ENCODE assay signal across 22 cellular contexts in the genomic region with DNA sequence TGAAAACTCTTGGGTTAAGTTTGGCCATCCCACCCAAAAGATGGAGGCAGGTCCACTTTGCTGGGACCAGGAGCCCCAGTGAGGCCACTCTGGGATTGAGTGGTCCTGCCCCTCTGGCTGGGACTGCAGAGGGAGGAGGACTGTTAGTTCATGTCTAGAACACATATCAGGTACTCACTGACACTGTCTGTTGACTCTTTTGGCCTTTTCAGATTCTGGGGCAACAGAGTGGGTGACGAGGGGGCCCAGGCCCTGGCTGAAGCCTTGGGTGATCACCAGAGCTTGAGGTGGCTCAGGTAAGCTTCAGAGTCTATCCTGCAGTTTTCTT. TPM values are rescaled to one million over a fixed set of nuclear protein-coding genes. Genes with fewer than 3 reads are reported as not detected.
DNase-seq lines count a peak whose midpoint lies in the region; ATAC-seq lines count a peak whose summit lies in the region.
"Had no signal": no experiment of that assay in that cellular context is flagged by ENCODE, and none has a peak within 500 bp of the region (broad histone marks: within the 10 kb centered on the region; RNA-seq: fewer than 3 reads in every experiment).

No MANE protein-coding gene starts in this region.

- H2AFZ ChIP-seq in neuronal stem cell (ENCODE audit: low read length): no peak overlapping the region
- H2AFZ ChIP-seq: GM23338 had no signal

- ATAC-seq in central memory CD8-positive, alpha-beta T cell (replicated peaks; ENCODE audit: extremely low read depth, poor library complexity, severe bottlenecking): peak; percentile 42
- ATAC-seq: GM23338, HCT116 had no signal

- peak overlapping the region; percentile 21 for H3K27ac Mint-ChIP-seq in T-helper 1 cell treated with Interleukin-12 subunit alpha and Interleukin-12 subunit beta and Interleukin-4 antibody, amounts not matched to agents 30 μg/mL and 1 μg/mL, for 36 hours
- H3K27ac Mint-ChIP-seq in CD8-positive, alpha-beta memory T cell: peak overlapping the region; percentile 70 to 94 (median 86)
- H3K27ac Mint-ChIP-seq in central memory CD8-positive, alpha-beta T cell (ENCODE audit: low read depth): peak overlapping the region; percentile 98
- H3K27ac Mint-ChIP-seq: B cell, GM23338 had no signal

- H4K8ac ChIP-seq in neuronal stem cell (ENCODE audit: low read depth, low read length): no peak overlapping the region

- H4K91ac ChIP-seq in neuronal stem cell (ENCODE audit: low read depth, low read length, poor library complexity): no peak overlapping the region

- H3K9me3 ChIP-seq in CD8-positive, alpha-beta memory T cell (ENCODE audit: low read length): peaks cover 10% of the 10 kb centered on the region
- peaks cover 0 to 7% of the 10 kb centered on the region in 2 donors for H3K9me3 ChIP-seq in neuronal stem cell (replicated peaks in 1 of 2; ENCODE audit: control insufficient read depth in 2 of 2, insufficient read depth in 1 of 2, low read depth in 1 of 2, low read length in 2 of 2)

- H3K36me3 Mint-ChIP-seq in T-helper 1 cell treated with Interleukin-12 subunit alpha and Interleukin-12 subunit beta and Interleukin-4 antibody, amounts not matched to agents 30 μg/mL and 1 μg/mL, for 36 hours (ENCODE audit: low read depth): peaks cover 47% of the 10 kb centered on the region
- H3K36me3 Mint-ChIP-seq in CD8-positive, alpha-beta memory T cell: peaks cover 7 to 23% (median 17%) of the 10 kb centered on the region in 3 donors
- peaks cover 3% of the 10 kb centered on the region for H3K36me3 Mint-ChIP-seq in central memory CD8-positive, alpha-beta T cell (ENCODE audit: insufficient read depth)

- no peak overlapping the region for H3K23ac ChIP-seq in neuronal stem cell (ENCODE audit: low read depth, low read length, poor library complexity)

- peak overlapping the region; percentile 1 for H3K18ac ChIP-seq in neuronal stem cell (ENCODE audit: low read length)

- no peak overlapping the region for H3K4ac ChIP-seq in neuronal stem cell (ENCODE audit: low read length)

- H3K9me3 Mint-ChIP-seq in T-helper 1 cell treated with Interleukin-12 subunit alpha and Interleukin-12 subunit beta and Interleukin-4 antibody, amounts not matched to agents 30 μg/mL and 1 μg/mL, for 36 hours: peaks cover 28% of the 10 kb centered on the region
- peaks cover 7 to 9% (median 8%) of the 10 kb centered on the region in 5 donors for H3K9me3 Mint-ChIP-seq in CD8-positive, alpha-beta memory T cell
- no peaks in the 10 kb centered on the region for H3K9me3 Mint-ChIP-seq in central memory CD8-positive, alpha-beta T cell

- no peaks in the 10 kb centered on the region for H3K27me3 ChIP-seq in CD8-positive, alpha-beta memory T cell (ENCODE audit: insufficient read depth, low read length, poor library complexity, severe bottlenecking)
- peaks cover 0 to 4% (median 0%) of the 10 kb centered on the region in 3 experiments for H3K27me3 ChIP-seq in neuronal stem cell (ENCODE audit: control insufficient read depth in 3 of 3, insufficient read depth in 3 of 3, low read depth in 1 of 3, low read length in 3 of 3)
- H3K27me3 ChIP-seq: Peyer's patch had no signal

- no peak overlapping the region for H2BK15ac ChIP-seq in neuronal stem cell (ENCODE audit: low read length)

- H3K27me3 Mint-ChIP-seq in T-helper 1 cell treated with Interleukin-12 subunit alpha and Interleukin-12 subunit beta and Interleukin-4 antibody, amounts not matched to agents 30 μg/mL and 1 μg/mL, for 36 hours (ENCODE audit: low read depth): no peaks in the 10 kb centered on the region
- no peaks in the 10 kb centered on the region for H3K27me3 Mint-ChIP-seq in CD8-positive, alpha-beta memory T cell
- H3K27me3 Mint-ChIP-seq in central memory CD8-positive, alpha-beta T cell: no peaks in the 10 kb centered on the region
- H3K27me3 Mint-ChIP-seq: B cell; CD4-positive, CD25-positive, alpha-beta regulatory T cell; IgD-negative memory B cell had no signal

- H3K4me3 ChIP-seq in CD8-positive, alpha-beta memory T cell (ENCODE audit: low read length): no peak overlapping the region
- no peak overlapping the region for H3K4me3 ChIP-seq in neuronal stem cell (ENCODE audit: low read length in 2 of 2)
- H3K4me3 ChIP-seq: GM23338, Peyer's patch had no signal

- H2BK5ac ChIP-seq in neuronal stem cell (ENCODE audit: low read length): no peak overlapping the region

- CTCF ChIA-PET in CD8-positive, alpha-beta memory T cell (lab: Charles Lee): interaction anchor here (0.6 to 3.1 kb wide), 5 partner anchors 41 to 110 kb away, joined by 3 to 13 read pairs (median 6); partner anchors contain the start of gene SNX20

- peak overlapping the region; percentile 18 for H2AK5ac ChIP-seq in neuronal stem cell (ENCODE audit: low read depth, low read length)

- POLR2A ChIA-PET in CD8-positive, alpha-beta memory T cell (lab: Charles Lee): interaction anchor here (1.0 kb wide), 1 partner anchor 24 kb away, joined by 3 read pairs; no protein-coding TSS in a partner anchor

- H3K79me1 ChIP-seq in neuronal stem cell (ENCODE audit: low read depth, low read length): no peaks in the 10 kb centered on the region

- peak overlapping the region; percentile 0 for H2BK120ac ChIP-seq in neuronal stem cell (ENCODE audit: low read depth, low read length)

- no peak overlapping the region for H3K4me3 Mint-ChIP-seq in T-helper 1 cell treated with Interleukin-12 subunit alpha and Interleukin-12 subunit beta and Interleukin-4 antibody, amounts not matched to agents 30 μg/mL and 1 μg/mL, for 36 hours
- H3K4me3 Mint-ChIP-seq in CD8-positive, alpha-beta memory T cell: peak overlapping the region in 6 of 7 donors; percentile 6 to 39 (median 18)
- peak overlapping the region; percentile 61 for H3K4me3 Mint-ChIP-seq in central memory CD8-positive, alpha-beta T cell
- H3K4me3 Mint-ChIP-seq: B cell; CD4-positive, CD25-positive, alpha-beta regulatory T cell; GM23338; IgD-negative memory B cell had no signal

- no CpG with 5 or more reads among the region's 1 CpG for WGBS in neuronal stem cell (ENCODE audit: extremely low coverage in 2 of 2, insufficient read length in 2 of 2, insufficient replicate concordance in 1 of 2), 2 donors

- peak overlapping the region; percentile 27 for H3K27ac ChIP-seq in CD8-positive, alpha-beta memory T cell (ENCODE audit: low read depth, low read length)
- H3K27ac ChIP-seq in neuronal stem cell (replicated peaks; ENCODE audit: low read length): no peak overlapping the region
- H3K27ac ChIP-seq: 22Rv1, Peyer's patch had no signal

- H3K14ac ChIP-seq in neuronal stem cell (ENCODE audit: low read length): no peak overlapping the region

- no peak overlapping the region for H3K4me2 ChIP-seq in neuronal stem cell (ENCODE audit: insufficient read depth, low read length, poor library complexity, severe bottlenecking)
- H3K4me2 ChIP-seq: GM23338 had no signal

- H3K4me1 ChIP-seq in CD8-positive, alpha-beta memory T cell (ENCODE audit: insufficient read depth, low read length): peaks cover 29% of the 10 kb centered on the region
- no peaks in the 10 kb centered on the region for H3K4me1 ChIP-seq in neuronal stem cell (ENCODE audit: control insufficient read depth in 2 of 2, insufficient read depth in 1 of 2, low read depth in 1 of 2, low read length in 2 of 2)

- no peak overlapping the region for H2BK12ac ChIP-seq in neuronal stem cell (ENCODE audit: low read length)

- DNase-seq in T-helper 1 cell: no peak
- DNase-seq in CD8-positive, alpha-beta memory T cell: no peak
- peak in 1 of 2 donors; percentile 16 for DNase-seq in central memory CD8-positive, alpha-beta T cell (ENCODE audit: low spot score in 2 of 2)
- DNase-seq in neuronal stem cell (ENCODE audit: low spot score): no peak
- DNase-seq in NCI-H1417 (lab: John Stamatoyannopoulos, UW): no peak
- DNase-seq in NCI-H748 treated with DMSO at 0.1 percent for 48 hours (lab: John Stamatoyannopoulos, UW): no peak
- no peak for DNase-seq in A172 (ENCODE audit: low spot score)
- DNase-seq: CD4-positive, CD25-positive, alpha-beta regulatory T cell; Karpas-422; MM.1S; NCI-H1092; NCI-H2029 treated with DMSO at 0.1 percent for 48 hours; NCI-H2171; NCI-H69; Peyer's patch had no signal

- no peaks in the 10 kb centered on the region for H3K36me3 ChIP-seq in CD8-positive, alpha-beta memory T cell (ENCODE audit: insufficient read depth, low read length)
- H3K36me3 ChIP-seq in neuronal stem cell (replicated peaks in 1 of 2; ENCODE audit: control insufficient read depth in 2 of 2, insufficient read depth in 2 of 2, low read length in 2 of 2): no peaks in the 10 kb centered on the region
- H3K36me3 ChIP-seq: Peyer's patch had no signal

- peaks cover 30% of the 10 kb centered on the region for H3K4me1 Mint-ChIP-seq in T-helper 1 cell treated with Interleukin-12 subunit alpha and Interleukin-12 subunit beta and Interleukin-4 antibody, amounts not matched to agents 30 μg/mL and 1 μg/mL, for 36 hours (ENCODE audit: low read depth)
- H3K4me1 Mint-ChIP-seq in CD8-positive, alpha-beta memory T cell: peaks cover 31 to 47% (median 46%) of the 10 kb centered on the region in 3 donors
- H3K4me1 Mint-ChIP-seq in central memory CD8-positive, alpha-beta T cell: peaks cover 36% of the 10 kb centered on the region
- H3K4me1 Mint-ChIP-seq: B cell had no signal

- no peak overlapping the region for H3K9ac ChIP-seq in neuronal stem cell (ENCODE audit: low read depth, low read length, poor library complexity)

RNA-seq across cellular contexts. Expression of gene CYLD, which starts 19.5 kb away (rescaled TPM):
- 100 to 1,000 TPM; 144 to 152 TPM for total RNA-seq in CD8-positive, alpha-beta memory T cell
- 105 TPM for polyA plus RNA-seq in CD8-positive, alpha-beta memory T cell
- polyA plus RNA-seq in neuronal stem cell (2013, experiment 1 of 2): 5.4 TPM
- polyA plus RNA-seq in neuronal stem cell (2013, experiment 2 of 2): 5.6 TPM
- total RNA-seq in A172 (2014; rRNA removed; shearing (Covaris generic)): 76.8 and 83.4 TPM in 2 replicates

RNA-seq across cellular contexts. Expression of gene NOD2, which starts 29.0 kb away (rescaled TPM):
- total RNA-seq in CD8-positive, alpha-beta memory T cell: 1 to 10 TPM; 1.8 TPM
- 1.9 TPM for polyA plus RNA-seq in CD8-positive, alpha-beta memory T cell
- 0.14 TPM for polyA plus RNA-seq in neuronal stem cell (2013, experiment 1 of 2)
- polyA plus RNA-seq in neuronal stem cell (2013, experiment 2 of 2): 0.06 TPM
- total RNA-seq in A172 (2014; rRNA removed; shearing (Covaris generic)): not detected in 2 replicates
- polyA plus RNA-seq: AG04450 had no signal

RNA-seq across cellular contexts. Expression of gene SNX20, which starts 41.3 kb away (rescaled TPM):
- 10 to 100 TPM; 25.0 to 27.8 TPM for total RNA-seq in CD8-positive, alpha-beta memory T cell
- 61.7 TPM for polyA plus RNA-seq in CD8-positive, alpha-beta memory T cell
- not detected for polyA plus RNA-seq in neuronal stem cell (2013, experiment 1 of 2)
- not detected for polyA plus RNA-seq in neuronal stem cell (2013, experiment 2 of 2)
- total RNA-seq in A172 (2014; rRNA removed; shearing (Covaris generic)): not detected in 2 replicates
- total RNA-seq: GM23338 had no signal
- polyA plus RNA-seq: AG04450, GM23338 had no signal

Comparison
In these comparisons a context has a peak if more than half of its experiments do, and no peak if none do; other contexts are left out.
1. H3K27ac Mint-ChIP-seq: peak in every context shown above with its lines; median percentile 98 in central memory CD8-positive, alpha-beta T cell; 86 in CD8-positive, alpha-beta memory T cell; 21 in T-helper 1 cell treated with Interleukin-12 subunit alpha and Interleukin-12 subunit beta and Interleukin-4 antibody, amounts not matched to agents 30 μg/mL and 1 μg/mL, for 36 hours.
2. RNA of gene SNX20, which starts 41.3 kb away (total RNA-seq): 25.0 to 27.8 TPM in CD8-positive, alpha-beta memory T cell; not detected in A172; every median in the first group is over 10 times any median in the second.